Comparison of ENCODE assay signal across 15 cellular contexts in genomic region chr17:82943751-82944150, GRCh38.
DNase-seq lines count a peak whose midpoint lies in the region; ATAC-seq, FAIRE-seq and TF ChIP-seq lines count a peak whose summit lies in the region.
"Had no signal": no experiment of that assay in that cellular context is flagged by ENCODE, and none has a peak within 500 bp of the region (broad histone marks: within the 10 kb centered on the region; RNA-seq: fewer than 3 reads in every experiment).

No MANE protein-coding gene starts in this region.

- H2AFZ ChIP-seq in MM.1S (ENCODE audit: low read length), result no peak overlapping the region
- H2AFZ ChIP-seq: PC-9 had no signal

- peak; percentile 31 for DNase-seq in activated effector memory CD4-positive, alpha-beta T cell treated with anti-CD3 and anti-CD28 coated beads, Interleukin-2, amount 50 U/mL, for 16 hours
- DNase-seq in activated effector memory CD4-positive, alpha-beta T cell treated with Interleukin-2 at 50 U/mL for 16 hours, result no peak
- DNase-seq in Peyer's patch (peak in 2 of 3 donors; percentile 28 to 32), kidney (peak; percentile 22), psoas muscle (peak; percentile 4 to 6), MV-4-11 (lab: John Stamatoyannopoulos, UW) (no peak), MM.1S (no peak), NCI-H2029 treated with DMSO at 0.1 percent for 48 hours (lab: John Stamatoyannopoulos, UW) (no peak)
- DNase-seq: C1 segment of cervical spinal cord, DMS 273 treated with DMSO at 0.1 percent for 48 hours, NCI-H1048, NCI-H748 treated with DMSO at 0.1 percent for 48 hours, PC-9 had no signal

- intact Hi-C loops in kidney (cut with DNase I), result no loop called here
- intact Hi-C loops in psoas muscle (cut with DNase I), result no loop called here

- 89 to 99% (median 92%) methylated on average over 8 of the region's 8 CpGs for WGBS in psoas muscle, 3 donors

- no peak for TF ChIP-seq POLR2A in Peyer's patch (IDR thresholded peaks at IDR 0.05)

- no peak overlapping the region for H3K27ac ChIP-seq in Peyer's patch
- no peak overlapping the region for H3K27ac ChIP-seq in kidney (ENCODE audit: low read depth in 2 of 2, low read length in 2 of 2)
- no peak overlapping the region for H3K27ac ChIP-seq in psoas muscle
- no peak overlapping the region for H3K27ac ChIP-seq in MM.1S (ENCODE audit: low read length)
- H3K27ac ChIP-seq: PC-9 had no signal

- H3F3A ChIP-seq in MM.1S (ENCODE audit: insufficient read depth, low read length), result no peaks in the 10 kb centered on the region

- H3K4me1 ChIP-seq in Peyer's patch (no peaks in the 10 kb centered on the region), kidney (ENCODE audit: control insufficient read depth in 1 of 2, insufficient read depth in 1 of 2, low read depth in 1 of 2, low read length in 2 of 2) (no peaks in the 10 kb centered on the region), psoas muscle (no peaks in the 10 kb centered on the region), MM.1S (ENCODE audit: low read length) (no peaks in the 10 kb centered on the region)

- H3K36me3 ChIP-seq in Peyer's patch (peaks cover 0 to 50% (median 0%) of the 10 kb centered on the region in 3 donors), kidney (ENCODE audit: control insufficient read depth in 1 of 2, insufficient read depth in 2 of 2, low read length in 2 of 2) (peaks cover 25% of the 10 kb centered on the region in 2 donors), psoas muscle (ENCODE audit: insufficient read depth in 1 of 2, low read depth in 1 of 2) (peaks cover 0 to 47% of the 10 kb centered on the region in 2 donors), MM.1S (replicated peaks; ENCODE audit: insufficient read depth, low read length) (no peaks in the 10 kb centered on the region)

- H3K9ac ChIP-seq in kidney (ENCODE audit: low read length in 2 of 2), result no peak overlapping the region
- no peak overlapping the region for H3K9ac ChIP-seq in MM.1S (ENCODE audit: low read length)

- H3K9me2 ChIP-seq in MM.1S (replicated peaks; ENCODE audit: insufficient read depth, low read length), result no peaks in the 10 kb centered on the region

- H4K20me1 ChIP-seq in MM.1S (ENCODE audit: insufficient read depth, low read length), result no peaks in the 10 kb centered on the region

- H3K4me2 ChIP-seq in MM.1S (ENCODE audit: low read depth, low read length), result no peak overlapping the region
- H3K4me2 ChIP-seq: PC-9 had no signal

- H3K9me3 ChIP-seq in Peyer's patch (peaks cover 0 to 22% (median 9%) of the 10 kb centered on the region in 4 donors), kidney (ENCODE audit: control insufficient read depth in 1 of 2, low read length in 2 of 2) (peaks cover 9 to 21% of the 10 kb centered on the region in 2 donors), psoas muscle (peaks cover 18% of the 10 kb centered on the region), MM.1S (replicated peaks; ENCODE audit: insufficient read depth, low read length) (no peaks in the 10 kb centered on the region)

- H3K4me3 ChIP-seq in Peyer's patch, result no peak overlapping the region
- no peak overlapping the region for H3K4me3 ChIP-seq in kidney (ENCODE audit: low read length in 2 of 2)
- no peak overlapping the region for H3K4me3 ChIP-seq in psoas muscle
- no peak overlapping the region for H3K4me3 ChIP-seq in MM.1S (ENCODE audit: low read length)
- H3K4me3 ChIP-seq: K562, PC-9 had no signal

- TF ChIP-seq CTCF in Peyer's patch (IDR thresholded peaks at IDR 0.05) (no peak), kidney (IDR thresholded peaks at IDR 0.05; ENCODE audit: borderline replicate concordance, extremely low read depth, insufficient read depth) (no peak), psoas muscle (IDR thresholded peaks at IDR 0.05) (no peak), MM.1S (IDR thresholded peaks at IDR 0.05; ENCODE audit: low read length) (no peak)

- H3K79me2 ChIP-seq in MM.1S (ENCODE audit: low read length), result no peaks in the 10 kb centered on the region

- H3K27me3 ChIP-seq in Peyer's patch, result no peaks in the 10 kb centered on the region
- H3K27me3 ChIP-seq in psoas muscle (ENCODE audit: insufficient read depth in 3 of 3, low read length in 2 of 3), result no peaks in the 10 kb centered on the region
- no peaks in the 10 kb centered on the region for H3K27me3 ChIP-seq in MM.1S (replicated peaks; ENCODE audit: insufficient read depth, low read length)

- no peak for ATAC-seq in psoas muscle
- ATAC-seq: K562 had no signal

- no peak for FAIRE-seq in kidney (lab: Jason Lieb, UNC)
- FAIRE-seq: H54, K562 had no signal

Comparison
In these comparisons a context has a peak if more than half of its experiments do, and no peak if none do; other contexts are left out.
1. DNase-seq: peak in activated effector memory CD4-positive, alpha-beta T cell treated with anti-CD3 and anti-CD28 coated beads, Interleukin-2, amount 50 U/mL, for 16 hours (single experiment), Peyer's patch (2 of 3), kidney (single experiment) and psoas muscle (2 of 2); none in activated effector memory CD4-positive, alpha-beta T cell treated with Interleukin-2 at 50 U/mL for 16 hours (single experiment), MV-4-11 (single experiment), MM.1S (single experiment) and NCI-H2029 treated with DMSO at 0.1 percent for 48 hours (single experiment).